In the genomic region with DNA sequence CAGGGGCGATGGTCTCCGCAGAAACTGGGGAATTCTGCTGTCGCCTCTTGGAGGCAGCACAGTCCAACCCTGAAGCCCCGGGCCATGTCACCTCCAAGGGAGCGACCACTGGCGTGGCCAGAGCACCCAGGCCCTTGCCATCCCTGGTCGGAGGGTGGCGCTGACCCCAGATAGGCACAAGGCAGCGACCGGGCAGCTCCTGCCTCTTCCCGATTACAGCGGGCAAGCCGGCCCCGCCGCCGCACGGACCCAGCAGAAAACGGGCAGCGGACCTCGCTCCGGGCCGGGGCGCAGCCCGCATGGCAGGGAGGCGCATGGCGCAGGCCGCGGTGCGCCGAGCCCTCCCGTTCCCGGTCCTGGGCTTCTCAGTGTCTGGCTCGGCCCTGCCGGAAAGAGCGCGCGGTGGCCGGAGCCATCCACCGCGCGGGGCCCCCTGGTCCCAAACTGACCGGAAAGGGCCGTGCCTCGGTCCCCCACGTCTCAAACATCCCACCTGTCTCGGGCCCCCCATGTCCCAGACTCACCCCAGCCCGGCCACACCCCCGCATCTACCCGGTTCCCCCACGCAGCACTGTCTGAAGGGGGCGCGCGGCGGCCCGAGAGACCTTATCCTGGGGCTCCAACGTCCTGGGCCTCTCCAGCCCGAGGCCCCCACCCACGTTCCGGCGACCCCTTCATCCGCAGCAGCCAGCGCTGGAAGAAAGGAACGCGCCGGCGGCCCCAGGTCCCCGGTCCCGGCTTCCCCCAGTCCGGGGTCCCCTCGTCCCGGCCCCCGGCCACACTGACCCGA, we compare ENCODE assay signal across 8 cellular contexts. TPM values are rescaled to one million over a fixed set of nuclear protein-coding genes. Genes with fewer than 3 reads are reported as not detected.
DNase-seq lines count a peak whose midpoint lies in the region; ATAC-seq and TF ChIP-seq lines count a peak whose summit lies in the region.

No MANE protein-coding gene starts in this region.

- H3K9me3 ChIP-seq in DOHH2 (ENCODE audit: control insufficient read depth, insufficient read depth, low read length), result no peaks in the 10 kb centered on the region
- H3K9me3 ChIP-seq in prostate gland, result no peaks in the 10 kb centered on the region

- H3K4me3 ChIP-seq in DOHH2 (ENCODE audit: low read length) (peak overlapping the region; percentile 46; the same call in 1 of the 2 replicates), prostate gland (peak overlapping the region; percentile 8 to 29)
- H3K4me3 ChIP-seq in Jurkat, Clone E6-1 (ENCODE audit: low read length), result peak overlapping the region; percentile 48

- H3K36me3 ChIP-seq in DOHH2 (ENCODE audit: control insufficient read depth, low read length) (peaks cover 4% of the 10 kb centered on the region; the same call in 1 of the 2 replicates), prostate gland (peaks cover 0 to 4% of the 10 kb centered on the region in 2 donors)

- peak overlapping the region; percentile 50 for H3K4me2 ChIP-seq in DOHH2 (ENCODE audit: low read length)

- DNase-seq in Jurkat, Clone E6-1 (ENCODE audit: low read depth, low spot score), result no peak
- DNase-seq in activated T-cell treated with anti-CD3 and anti-CD28 coated beads, Interleukin-2, amount 50 U/mL, for 72 hours, result peak in 1 of 2 donors; percentile 18
- DNase-seq in head of caudate nucleus (peak; percentile 66 to 95 (median 85)), prostate gland (ENCODE audit: low spot score) (no peak), NK-92 (lab: John Stamatoyannopoulos, UW; ENCODE audit: unreplicated experiment) (no peak)

- no peak for TF ChIP-seq POLR2A in prostate gland (IDR thresholded peaks at IDR 0.05)

- H3K36me3 Mint-ChIP-seq in activated T-cell treated with anti-CD3 and anti-CD28 coated beads, Interleukin-2, amount 50 U/mL, for 72 hours (ENCODE audit: insufficient read depth in 2 of 2), result peaks cover 0 to 2% of the 10 kb centered on the region in 2 donors

- H3K27me3 ChIP-seq in DOHH2 (ENCODE audit: control insufficient read depth, low read length) (peaks cover 34% of the 10 kb centered on the region), prostate gland (replicated peaks; ENCODE audit: insufficient read depth) (no peaks in the 10 kb centered on the region)

- no peak overlapping the region for H3K27ac Mint-ChIP-seq in activated T-cell treated with anti-CD3 and anti-CD28 coated beads, Interleukin-2, amount 50 U/mL, for 72 hours

- TF ChIP-seq CTCF in DOHH2 (IDR thresholded peaks at IDR 0.05; ENCODE audit: low read depth, low read length, poor library complexity, severe bottlenecking), result no peak
- TF ChIP-seq CTCF in prostate gland (IDR thresholded peaks at IDR 0.05), result peak in 1 of 4 experiments; percentile 22

- intact Hi-C loops in head of caudate nucleus (cut with DNase I), result no loop called here
- intact Hi-C loops in prostate gland (cut with DNase I), result no loop called here

- WGBS in prostate gland, result 2% methylated on average over 45 of the region's 73 CpGs

- no peaks in the 10 kb centered on the region for H4K20me1 ChIP-seq in DOHH2 (ENCODE audit: control insufficient read depth, insufficient read depth, low read depth, low read length)

- no peak overlapping the region for H3K27ac ChIP-seq in DOHH2 (ENCODE audit: low read depth, low read length)
- H3K27ac ChIP-seq in prostate gland, result no peak overlapping the region

- H3K27me3 Mint-ChIP-seq in activated T-cell treated with anti-CD3 and anti-CD28 coated beads, Interleukin-2, amount 50 U/mL, for 72 hours (ENCODE audit: low read depth), result peaks cover 33% of the 10 kb centered on the region

- H3K4me1 ChIP-seq in DOHH2 (ENCODE audit: control insufficient read depth, low read length) (peaks cover 20% of the 10 kb centered on the region), prostate gland (replicated peaks) (peaks cover 4% of the 10 kb centered on the region)

- peak; percentile 26 to 29 for ATAC-seq in activated T-cell treated with anti-CD3 and anti-CD28 coated beads, Interleukin-2, amount 50 U/mL, for 72 hours (replicated peaks in 1 of 2)
- no peak for ATAC-seq in HG03095 (IDR thresholded peaks at IDR 0.05; ENCODE audit: unreplicated experiment)
- no peak for ATAC-seq in HG03432 (IDR thresholded peaks at IDR 0.05; ENCODE audit: unreplicated experiment)

- peaks cover 11% of the 10 kb centered on the region for H3K4me1 Mint-ChIP-seq in activated T-cell treated with anti-CD3 and anti-CD28 coated beads, Interleukin-2, amount 50 U/mL, for 72 hours (ENCODE audit: low read depth)

- H3K4me3 Mint-ChIP-seq in activated T-cell treated with anti-CD3 and anti-CD28 coated beads, Interleukin-2, amount 50 U/mL, for 72 hours, result peak overlapping the region; percentile 65 to 71

- no peaks in the 10 kb centered on the region for H3F3A ChIP-seq in DOHH2 (ENCODE audit: control insufficient read depth, insufficient read depth)

- no peaks in the 10 kb centered on the region for H3K9me3 Mint-ChIP-seq in activated T-cell treated with anti-CD3 and anti-CD28 coated beads, Interleukin-2, amount 50 U/mL, for 72 hours

- no peaks in the 10 kb centered on the region for H3K9me2 ChIP-seq in DOHH2 (replicated peaks; ENCODE audit: control insufficient read depth, low read length)

- H3K79me2 ChIP-seq in DOHH2 (ENCODE audit: control insufficient read depth, low read length), result no peaks in the 10 kb centered on the region

RNA-seq across cellular contexts. Expression of gene CERS1, which starts 0.7 kb away (rescaled TPM):
- polyA plus RNA-seq in Jurkat, Clone E6-1 (2012; ENCODE audit: insufficient read depth, insufficient read length), result 12.0 TPM
- not detected for total RNA-seq in activated T-cell treated with anti-CD3 and anti-CD28 coated beads, Interleukin-2, amount 50 U/mL, for 72 hours
- total RNA-seq in prostate gland, result 10 to 100 TPM in 1 of 2 donors, not detected in 1; 38.7 TPM

RNA-seq across cellular contexts. Expression of gene COPE, which starts 24.0 kb away (rescaled TPM):
- 311 TPM for polyA plus RNA-seq in Jurkat, Clone E6-1 (2012; ENCODE audit: insufficient read depth, insufficient read length)
- 100 to 1,000 TPM; 191 to 222 TPM for total RNA-seq in activated T-cell treated with anti-CD3 and anti-CD28 coated beads, Interleukin-2, amount 50 U/mL, for 72 hours
- total RNA-seq in prostate gland, result 100 to 1,000 TPM; 402 to 553 TPM

RNA-seq across cellular contexts. Expression of gene DDX49, which starts 24.3 kb away (rescaled TPM):
- polyA plus RNA-seq in Jurkat, Clone E6-1 (2012; ENCODE audit: insufficient read depth, insufficient read length), result 60.0 TPM
- 10 to 100 TPM; 46.4 to 68.5 TPM for total RNA-seq in activated T-cell treated with anti-CD3 and anti-CD28 coated beads, Interleukin-2, amount 50 U/mL, for 72 hours
- 10 to 100 TPM; 72.0 to 91.2 TPM for total RNA-seq in prostate gland

RNA-seq across cellular contexts. Expression of gene HOMER3, which starts 45.8 kb away (rescaled TPM):
- 38.4 TPM for polyA plus RNA-seq in Jurkat, Clone E6-1 (2012; ENCODE audit: insufficient read depth, insufficient read length)
- total RNA-seq in activated T-cell treated with anti-CD3 and anti-CD28 coated beads, Interleukin-2, amount 50 U/mL, for 72 hours, result 1 to 10 TPM in 1 of 2 donors, under 1 TPM in 1; 0.86 to 1.8 TPM
- 10 to 100 TPM; 21.9 to 29.5 TPM for total RNA-seq in prostate gland

Comparison
In these comparisons a context has a peak if more than half of its experiments do, and no peak if none do; other contexts are left out.
1. DNase-seq: peak in head of caudate nucleus (42 of 42); none in Jurkat, Clone E6-1 (single experiment), prostate gland (single experiment) and NK-92 (single experiment).
2. ATAC-seq: peak in activated T-cell treated with anti-CD3 and anti-CD28 coated beads, Interleukin-2, amount 50 U/mL, for 72 hours (2 of 2); none in HG03095 (single experiment) and HG03432 (single experiment).
3. Peak in every context shown above with its lines, with median percentiles within 50 percentile points of each other: H3K4me3 ChIP-seq.